13 cellular contexts compared by ENCODE assay signal in genomic region chr7:102055181-102055976, GRCh38.
DNase-seq lines count a peak whose midpoint lies in the region; ATAC-seq and TF ChIP-seq lines count a peak whose summit lies in the region.
"Had no signal": no experiment of that assay in that cellular context is flagged by ENCODE, and none has a peak within 500 bp of the region (broad histone marks: within the 10 kb centered on the region; RNA-seq: fewer than 3 reads in every experiment).

No MANE protein-coding gene starts in this region.

- DNase-seq in OCI-LY7 (ENCODE audit: low spot score), result no peak
- no peak for DNase-seq in hepatocyte (ENCODE audit: low spot score)
- DNase-seq in foreskin melanocyte, result no peak
- DNase-seq in activated gamma-delta T cell treated with Interleukin-2 at 50 U/mL for 16 hours, result no peak
- DNase-seq: Calu3; CD4-positive, CD25-positive, alpha-beta regulatory T cell; DMS 273 treated with DMSO at 0.1 percent for 48 hours; HCEC 1CT; HFFc6; KG1 had no signal

- peaks cover 75% of the 10 kb centered on the region for H3K79me2 ChIP-seq in OCI-LY7 (ENCODE audit: insufficient read depth, low read depth, low read length)
- H3K79me2 ChIP-seq in hepatocyte, result peaks cover 45% of the 10 kb centered on the region

- H2AFZ ChIP-seq in OCI-LY7 (ENCODE audit: low read length) (no peak overlapping the region), hepatocyte (no peak overlapping the region)

- H3K36me3 ChIP-seq in BLaER1 treated with 17β-estradiol and CSF1 and Interleukin-3, amounts not matched to agents 10 nM and 100 nM, result peaks cover 10 to 73% (median 49%) of the 10 kb centered on the region in 11 experiments; a peak in 21 of 22 replicates
- H3K36me3 ChIP-seq in OCI-LY7 (ENCODE audit: insufficient read depth, low read length) (peaks cover 83% of the 10 kb centered on the region), hepatocyte (replicated peaks; ENCODE audit: insufficient read depth, low read depth) (no peaks in the 10 kb centered on the region)

- TF ChIP-seq CTCF in OCI-LY7 (conservative IDR thresholded peaks at IDR 0.05; ENCODE audit: low read length) (no peak), hepatocyte (IDR thresholded peaks at IDR 0.05; ENCODE audit: poor library complexity) (no peak)

- no peaks in the 10 kb centered on the region for H3K27me3 ChIP-seq in BLaER1 treated with 17β-estradiol and CSF1 and Interleukin-3, amounts not matched to agents 10 nM and 100 nM
- no peaks in the 10 kb centered on the region for H3K27me3 ChIP-seq in hepatocyte

- intact Hi-C loops in OCI-LY7 (cut with micrococcal nuclease; ENCODE audit: unreplicated experiment), result no loop called here

- H3K9ac ChIP-seq in BLaER1 treated with 17β-estradiol and CSF1 and Interleukin-3, amounts not matched to agents 10 nM and 100 nM, result no peak overlapping the region

- POLR2A ChIA-PET in OCI-LY7 (lab: Charles Lee), result interaction anchor here (1.1 to 1.5 kb wide), 2 partner anchors 24 to 56 kb away, joined by 3 to 4 read pairs; no protein-coding TSS in a partner anchor

- ATAC-seq in HG02610 (IDR thresholded peaks at IDR 0.05; ENCODE audit: unreplicated experiment), result peak; percentile 41

- H4K20me1 ChIP-seq in BLaER1 treated with 17β-estradiol and CSF1 and Interleukin-3, amounts not matched to agents 10 nM and 100 nM, result peaks cover 0 to 15% (median 0%) of the 10 kb centered on the region in 11 experiments; a peak in 8 of 22 replicates
- H4K20me1 ChIP-seq in OCI-LY7 (ENCODE audit: insufficient read depth, low read length) (no peaks in the 10 kb centered on the region), hepatocyte (ENCODE audit: insufficient read depth, poor library complexity, severe bottlenecking) (no peaks in the 10 kb centered on the region)

- WGBS in hepatocyte (ENCODE audit: low lambda C conversion rate, missing lambda C conversion rate), result 97% methylated on average over 2 of the region's 2 CpGs

- no peaks in the 10 kb centered on the region for H3K9me2 ChIP-seq in OCI-LY7 (ENCODE audit: insufficient read depth, low read length)
- no peaks in the 10 kb centered on the region for H3K9me2 ChIP-seq in hepatocyte (replicated peaks; ENCODE audit: insufficient read depth)

- peak overlapping the region in 9 of 11 experiments; percentile 6 to 46 (median 19); a peak in 9 of 22 replicates for H3K4me2 ChIP-seq in BLaER1 treated with 17β-estradiol and CSF1 and Interleukin-3, amounts not matched to agents 10 nM and 100 nM
- H3K4me2 ChIP-seq in OCI-LY7 (ENCODE audit: low read length), result peak overlapping the region; percentile 11
- no peak overlapping the region for H3K4me2 ChIP-seq in hepatocyte

- peaks cover 9 to 39% (median 28%) of the 10 kb centered on the region in 10 experiments; a peak in 18 of 20 replicates for H3K4me1 ChIP-seq in BLaER1 treated with 17β-estradiol and CSF1 and Interleukin-3, amounts not matched to agents 10 nM and 100 nM
- H3K4me1 ChIP-seq in OCI-LY7 (ENCODE audit: insufficient read depth, low read length, poor library complexity, severe bottlenecking) (peaks cover 16% of the 10 kb centered on the region), hepatocyte (ENCODE audit: insufficient read depth) (no peaks in the 10 kb centered on the region)

- CTCF ChIA-PET in OCI-LY7 (lab: Charles Lee; ENCODE audit: unreplicated experiment), result no interaction called here

- H3K27ac ChIP-seq in BLaER1 treated with 17β-estradiol and CSF1 and Interleukin-3, amounts not matched to agents 10 nM and 100 nM, result no peak overlapping the region; a peak in 1 of 22 replicates
- H3K27ac ChIP-seq in OCI-LY7 (ENCODE audit: low read depth, low read length, poor library complexity, severe bottlenecking) (no peak overlapping the region), hepatocyte (no peak overlapping the region)
- H3K27ac ChIP-seq: HL-60 had no signal

- H3K4me3 ChIP-seq in BLaER1 treated with 17β-estradiol and CSF1 and Interleukin-3, amounts not matched to agents 10 nM and 100 nM, result no peak overlapping the region
- H3K4me3 ChIP-seq in OCI-LY7 (ENCODE audit: low read depth, low read length, poor library complexity, severe bottlenecking) (no peak overlapping the region), hepatocyte (no peak overlapping the region)

- BruUV-seq in OCI-LY7 (replicated peaks; lab: Mats Ljungman, UMichigan), result no TSS peak

- peaks cover 27 to 58% (median 53%) of the 10 kb centered on the region in 11 experiments for H3K9me3 ChIP-seq in BLaER1 treated with 17β-estradiol and CSF1 and Interleukin-3, amounts not matched to agents 10 nM and 100 nM (replicated peaks in 1 of 11)
- H3K9me3 ChIP-seq in OCI-LY7 (ENCODE audit: low read length) (peaks cover 24% of the 10 kb centered on the region; the same call in 1 of the 2 replicates), hepatocyte (ENCODE audit: low read depth) (peaks cover 9% of the 10 kb centered on the region)
